ENCODE assay signal across 10 cellular contexts in the genomic region with DNA sequence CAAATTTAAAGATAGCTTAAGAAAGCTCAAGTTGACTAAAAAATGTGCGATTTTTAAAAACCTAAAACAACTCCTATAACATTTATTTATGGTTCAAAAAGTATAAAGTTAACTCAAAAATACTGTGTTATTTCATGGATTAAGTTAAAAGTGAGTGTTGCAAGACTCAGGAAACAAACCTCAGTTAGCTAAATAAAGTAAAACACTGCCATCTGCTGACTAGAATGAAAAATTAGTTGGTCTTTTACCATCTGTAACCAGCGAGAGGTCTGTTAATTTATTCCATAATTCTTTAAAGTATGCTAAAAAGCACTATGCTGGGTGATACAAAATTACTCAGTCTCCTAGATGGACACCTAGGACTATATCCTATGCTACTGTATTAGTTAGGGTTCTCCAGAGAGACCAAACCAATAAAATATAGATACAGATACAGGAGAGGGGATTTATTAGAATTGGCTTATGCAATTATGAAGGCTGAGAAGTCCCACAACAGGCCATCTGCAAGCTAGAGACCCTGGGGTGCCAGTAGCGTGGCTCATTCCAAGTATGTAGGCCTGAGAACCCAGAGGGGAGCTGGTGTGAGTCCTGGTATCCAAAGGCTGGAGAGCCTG. TPM values are rescaled to one million over a fixed set of nuclear protein-coding genes. Genes with fewer than 3 reads are reported as not detected.
DNase-seq lines count a peak whose midpoint lies in the region; ATAC-seq and TF ChIP-seq lines count a peak whose summit lies in the region.
"Had no signal": no experiment of that assay in that cellular context is flagged by ENCODE, and none has a peak within 500 bp of the region (broad histone marks: within the 10 kb centered on the region; RNA-seq: fewer than 3 reads in every experiment).

No MANE protein-coding gene starts in this region.

- no peak overlapping the region for H3K4me3 Mint-ChIP-seq in stimulated activated naive CD8-positive, alpha-beta T cell treated with anti-CD3 and anti-CD28 coated beads, Interleukin-15, amount 100 ng/mL, for 72 hours
- no peak overlapping the region for H3K4me3 Mint-ChIP-seq in activated T-helper 2 cell treated with anti-CD3 and anti-CD28 coated beads, Interferon-gamma antibody, Interleukin-2, Interleukin-4, amounts not matched to agents 10 μg/mL and 5 μg/mL and 100 μg/mL, durations not matched to agents 14 hours and 24 hours and 36 hours (ENCODE audit: low read depth)
- H3K4me3 Mint-ChIP-seq: activated B cell treated with CpG ODN at 0.5 μM for 24 hours had no signal

- TF ChIP-seq CTCF in KMS-11 (conservative IDR thresholded peaks at IDR 0.05; ENCODE audit: low read depth, low read length) (peak; percentile 76), fibroblast of villous mesenchyme (IDR thresholded peaks at IDR 0.05; ENCODE audit: insufficient read depth, low read depth, low read length) (peak; percentile 41)

- H3K27me3 Mint-ChIP-seq in stimulated activated naive CD8-positive, alpha-beta T cell treated with anti-CD3 and anti-CD28 coated beads, Interleukin-15, amount 100 ng/mL, for 72 hours = peaks cover 22% of the 10 kb centered on the region
- H3K27me3 Mint-ChIP-seq in activated T-helper 2 cell treated with anti-CD3 and anti-CD28 coated beads, Interferon-gamma antibody, Interleukin-2, Interleukin-4, amounts not matched to agents 10 μg/mL and 5 μg/mL and 100 μg/mL, durations not matched to agents 14 hours and 24 hours and 36 hours (ENCODE audit: low read depth) = peaks cover 26% of the 10 kb centered on the region

- peaks cover 3% of the 10 kb centered on the region for H3K36me3 Mint-ChIP-seq in activated T-helper 2 cell treated with anti-CD3 and anti-CD28 coated beads, Interferon-gamma antibody, Interleukin-2, Interleukin-4, amounts not matched to agents 10 μg/mL and 5 μg/mL and 100 μg/mL, durations not matched to agents 14 hours and 24 hours and 36 hours (ENCODE audit: low read depth)

- no peak overlapping the region for H3K4me3 ChIP-seq in KMS-11 (IDR thresholded peaks at IDR 0.05; ENCODE audit: insufficient read depth, low read depth, low read length)
- no peak overlapping the region for H3K4me3 ChIP-seq in fibroblast of villous mesenchyme (ENCODE audit: low read depth, low read length)
- H3K4me3 ChIP-seq in effector memory CD4-positive, alpha-beta T cell (ENCODE audit: insufficient read depth, low read depth, low read length, poor library complexity, severe bottlenecking) = no peak overlapping the region
- H3K4me3 ChIP-seq: BLaER1 treated with 17β-estradiol and CSF1 and Interleukin-3, amounts not matched to agents 10 nM and 100 nM had no signal

- no peaks in the 10 kb centered on the region for H4K20me1 ChIP-seq in KMS-11 (ENCODE audit: insufficient read depth)
- H4K20me1 ChIP-seq: BLaER1 treated with 17β-estradiol and CSF1 and Interleukin-3, amounts not matched to agents 10 nM and 100 nM had no signal

- peak; percentile 50 for ATAC-seq in stimulated activated naive CD8-positive, alpha-beta T cell treated with anti-CD3 and anti-CD28 coated beads, Interleukin-15, amount 100 ng/mL, for 72 hours

- H2AFZ ChIP-seq in KMS-11 (ENCODE audit: low read depth) = peak overlapping the region; percentile 25; the same call in 1 of the 2 replicates

- H3K9ac ChIP-seq in KMS-11 = no peak overlapping the region

- intact Hi-C loops in activated T-helper 2 cell treated with anti-CD3 and anti-CD28 coated beads, Interferon-gamma antibody, Interleukin-2, Interleukin-4, amounts not matched to agents 10 μg/mL and 5 μg/mL and 100 μg/mL, durations not matched to agents 14 hours and 24 hours and 36 hours (cut with micrococcal nuclease) = loop anchor here (10.0 kb wide), 1 partner anchor 217 kb away; no protein-coding TSS in a partner anchor

- H3K27ac ChIP-seq in KMS-11 = no peak overlapping the region
- H3K27ac ChIP-seq in effector memory CD4-positive, alpha-beta T cell (ENCODE audit: insufficient read depth, low read length, poor library complexity, severe bottlenecking) = no peak overlapping the region

- H3K27me3 ChIP-seq in KMS-11 (ENCODE audit: insufficient read depth, low read depth) = no peaks in the 10 kb centered on the region
- H3K27me3 ChIP-seq in effector memory CD4-positive, alpha-beta T cell (replicated peaks; ENCODE audit: control insufficient read depth, insufficient read depth, low read length, poor library complexity, severe bottlenecking) = peaks cover 9% of the 10 kb centered on the region
- H3K27me3 ChIP-seq: BLaER1 treated with 17β-estradiol and CSF1 and Interleukin-3, amounts not matched to agents 10 nM and 100 nM had no signal

- DNase-seq in NCI-H146 (lab: John Stamatoyannopoulos, UW) = peak; percentile 4
- no peak for DNase-seq in NCI-H146 treated with DMSO at 0.1 percent for 48 hours (lab: John Stamatoyannopoulos, UW; ENCODE audit: unreplicated experiment)
- DNase-seq in SK-N-DZ (ENCODE audit: low spot score) = peak; percentile 35
- DNase-seq in fibroblast of villous mesenchyme (ENCODE audit: low read depth) = peak; percentile 75
- no peak for DNase-seq in stimulated activated naive CD8-positive, alpha-beta T cell treated with anti-CD3 and anti-CD28 coated beads, Interleukin-15, amount 100 ng/mL, for 72 hours
- no peak for DNase-seq in effector memory CD4-positive, alpha-beta T cell
- DNase-seq in activated T-helper 2 cell treated with anti-CD3 and anti-CD28 coated beads, Interferon-gamma antibody, Interleukin-2, Interleukin-4, amounts not matched to agents 10 μg/mL and 5 μg/mL and 100 μg/mL, durations not matched to agents 14 hours and 24 hours and 36 hours (ENCODE audit: low spot score) = no peak
- DNase-seq: activated B cell treated with CpG ODN at 0.5 μM for 24 hours had no signal

- no peak overlapping the region for H3K27ac Mint-ChIP-seq in stimulated activated naive CD8-positive, alpha-beta T cell treated with anti-CD3 and anti-CD28 coated beads, Interleukin-15, amount 100 ng/mL, for 72 hours
- H3K27ac Mint-ChIP-seq in activated T-helper 2 cell treated with anti-CD3 and anti-CD28 coated beads, Interferon-gamma antibody, Interleukin-2, Interleukin-4, amounts not matched to agents 10 μg/mL and 5 μg/mL and 100 μg/mL, durations not matched to agents 14 hours and 24 hours and 36 hours = no peak overlapping the region
- H3K27ac Mint-ChIP-seq: activated B cell treated with CpG ODN at 0.5 μM for 24 hours had no signal

- peaks cover 10% of the 10 kb centered on the region for H3K4me1 Mint-ChIP-seq in stimulated activated naive CD8-positive, alpha-beta T cell treated with anti-CD3 and anti-CD28 coated beads, Interleukin-15, amount 100 ng/mL, for 72 hours
- H3K4me1 Mint-ChIP-seq in activated T-helper 2 cell treated with anti-CD3 and anti-CD28 coated beads, Interferon-gamma antibody, Interleukin-2, Interleukin-4, amounts not matched to agents 10 μg/mL and 5 μg/mL and 100 μg/mL, durations not matched to agents 14 hours and 24 hours and 36 hours (ENCODE audit: low read depth) = peaks cover 7% of the 10 kb centered on the region

- H3K4me2 ChIP-seq in KMS-11 = no peak overlapping the region

- no peaks in the 10 kb centered on the region for H3K9me3 ChIP-seq in effector memory CD4-positive, alpha-beta T cell (ENCODE audit: control insufficient read depth, low read length)
- H3K9me3 ChIP-seq: BLaER1 treated with 17β-estradiol and CSF1 and Interleukin-3, amounts not matched to agents 10 nM and 100 nM had no signal

- no peaks in the 10 kb centered on the region for H3K9me3 Mint-ChIP-seq in stimulated activated naive CD8-positive, alpha-beta T cell treated with anti-CD3 and anti-CD28 coated beads, Interleukin-15, amount 100 ng/mL, for 72 hours
- H3K9me3 Mint-ChIP-seq in activated T-helper 2 cell treated with anti-CD3 and anti-CD28 coated beads, Interferon-gamma antibody, Interleukin-2, Interleukin-4, amounts not matched to agents 10 μg/mL and 5 μg/mL and 100 μg/mL, durations not matched to agents 14 hours and 24 hours and 36 hours = no peaks in the 10 kb centered on the region
- H3K9me3 Mint-ChIP-seq: activated B cell treated with CpG ODN at 0.5 μM for 24 hours had no signal

- H3K79me2 ChIP-seq in KMS-11 (ENCODE audit: insufficient read depth, low read depth) = no peaks in the 10 kb centered on the region

- peaks cover 8% of the 10 kb centered on the region for H3K4me1 ChIP-seq in KMS-11 (ENCODE audit: low read depth, poor library complexity, severe bottlenecking)
- H3K4me1 ChIP-seq in effector memory CD4-positive, alpha-beta T cell (ENCODE audit: control insufficient read depth, insufficient read depth, low read length, poor library complexity, severe bottlenecking) = peaks cover 7% of the 10 kb centered on the region

- H3K36me3 ChIP-seq in KMS-11 (ENCODE audit: insufficient read depth) = no peaks in the 10 kb centered on the region
- H3K36me3 ChIP-seq in effector memory CD4-positive, alpha-beta T cell (ENCODE audit: control insufficient read depth, insufficient read depth, low read length) = no peaks in the 10 kb centered on the region
- H3K36me3 ChIP-seq: BLaER1 treated with 17β-estradiol and CSF1 and Interleukin-3, amounts not matched to agents 10 nM and 100 nM had no signal

RNA-seq across cellular contexts. Expression of a gene that starts 4.9 kb away (rescaled TPM):
- polyA plus RNA-seq in SK-N-DZ (2014; cell fraction: cytosol; rRNA removed) = 7.9 and 14.0 TPM in 2 replicates
- 8.4 and 11.1 TPM in 2 replicates for polyA plus RNA-seq in SK-N-DZ (2014; cell fraction: nucleus; rRNA removed)
- 75.7 and 98.0 TPM in 2 replicates for total RNA-seq in fibroblast of villous mesenchyme
- total RNA-seq in activated T-helper 2 cell treated with anti-CD3 and anti-CD28 coated beads, Interferon-gamma antibody, Interleukin-2, Interleukin-4, amounts not matched to agents 10 μg/mL and 5 μg/mL and 100 μg/mL, durations not matched to agents 14 hours and 24 hours and 36 hours = 0.48 and 0.80 TPM in 2 replicates

Comparison
In these comparisons a context has a peak if more than half of its experiments do, and no peak if none do; other contexts are left out.
1. DNase-seq: peak in NCI-H146 (single experiment), SK-N-DZ (single experiment) and fibroblast of villous mesenchyme (single experiment); none in NCI-H146 treated with DMSO at 0.1 percent for 48 hours (single experiment), stimulated activated naive CD8-positive, alpha-beta T cell treated with anti-CD3 and anti-CD28 coated beads, Interleukin-15, amount 100 ng/mL, for 72 hours (0 of 2), effector memory CD4-positive, alpha-beta T cell (0 of 3) and activated T-helper 2 cell treated with anti-CD3 and anti-CD28 coated beads, Interferon-gamma antibody, Interleukin-2, Interleukin-4, amounts not matched to agents 10 μg/mL and 5 μg/mL and 100 μg/mL, durations not matched to agents 14 hours and 24 hours and 36 hours (single experiment).
2. RNA of a gene that starts 4.9 kb away (total RNA-seq): 75.7 to 98.0 TPM in fibroblast of villous mesenchyme; 0.48 to 0.80 TPM in activated T-helper 2 cell treated with anti-CD3 and anti-CD28 coated beads, Interferon-gamma antibody, Interleukin-2, Interleukin-4, amounts not matched to agents 10 μg/mL and 5 μg/mL and 100 μg/mL, durations not matched to agents 14 hours and 24 hours and 36 hours; every median in the first group is over 10 times any median in the second.